26 cellular contexts compared by ENCODE assay signal in genomic region chrX:85139422-85139821, GRCh38.
DNase-seq lines count a peak whose midpoint lies in the region; ATAC-seq, FAIRE-seq and TF ChIP-seq lines count a peak whose summit lies in the region.
"Had no signal": no experiment of that assay in that cellular context is flagged by ENCODE, and none has a peak within 500 bp of the region (broad histone marks: within the 10 kb centered on the region; RNA-seq: fewer than 3 reads in every experiment).

No MANE protein-coding gene starts in this region.

- H3K4me3 Mint-ChIP-seq in activated B cell treated with CpG ODN at 0.5 μM for 24 hours (no peak overlapping the region), memory B cell (no peak overlapping the region)
- H3K4me3 Mint-ChIP-seq: B cell; CD4-positive, alpha-beta T cell; CD8-positive, alpha-beta T cell had no signal

- H3K9ac ChIP-seq in OCI-LY3 (ENCODE audit: low read length) (no peak overlapping the region), GM12878 (ENCODE audit: control insufficient read depth, insufficient read depth, low read length) (no peak overlapping the region)
- H3K9ac ChIP-seq: BLaER1 treated with 17β-estradiol and CSF1 and Interleukin-3, amounts not matched to agents 10 nM and 100 nM had no signal

- H3K4me3 ChIP-seq in OCI-LY3 (ENCODE audit: low read length) (no peak overlapping the region), GM12878 (no peak overlapping the region), small intestine (ENCODE audit: low read depth in 1 of 2, low read length in 2 of 2) (no peak overlapping the region)
- H3K4me3 ChIP-seq: A549; BLaER1 treated with 17β-estradiol and CSF1 and Interleukin-3, amounts not matched to agents 10 nM and 100 nM had no signal

- H2AFZ ChIP-seq in OCI-LY3 (ENCODE audit: low read depth, low read length) (peak overlapping the region; percentile 10; the same call in 1 of the 2 replicates), GM12878 (ENCODE audit: control insufficient read depth, low read depth, low read length) (no peak overlapping the region)

- TF ChIP-seq CTCF in OCI-LY3 (IDR thresholded peaks at IDR 0.05; ENCODE audit: low read depth, low read length), result no peak
- TF ChIP-seq CTCF in activated B cell treated with CpG ODN at 0.5 μM for 24 hours (IDR thresholded peaks at IDR 0.05), result no peak
- no peak for TF ChIP-seq CTCF in GM12878 (IDR thresholded peaks at IDR 0.05 in 2 of 3, conservative IDR thresholded peaks at IDR 0.05 in 1 of 3; ENCODE audit: control insufficient read depth in 2 of 3, extremely low read depth in 1 of 3, insufficient read depth in 1 of 3, low read depth in 3 of 3, low read length in 3 of 3)

- H3K27me3 ChIP-seq in OCI-LY3 (ENCODE audit: low read depth, low read length) (no peaks in the 10 kb centered on the region), GM12878 (replicated peaks in 1 of 2; ENCODE audit: control insufficient read depth in 2 of 2, insufficient read depth in 2 of 2, low read length in 1 of 2) (no peaks in the 10 kb centered on the region), small intestine (ENCODE audit: control insufficient read depth in 2 of 2, insufficient read depth in 2 of 2, low read length in 2 of 2) (no peaks in the 10 kb centered on the region)

- H3K9me3 ChIP-seq in OCI-LY3 (ENCODE audit: insufficient read depth, low read length) (no peaks in the 10 kb centered on the region), GM12878 (replicated peaks; ENCODE audit: control insufficient read depth, insufficient read depth, low read length) (no peaks in the 10 kb centered on the region), small intestine (ENCODE audit: control insufficient read depth, low read depth) (no peaks in the 10 kb centered on the region)
- H3K9me3 ChIP-seq: A549, Caco-2 had no signal

- SMC1A ChIA-PET in GM12878 (lab: Charles Lee; ENCODE audit: uncharacterized antibody, unreplicated experiment), result interaction anchor here (1.1 kb wide), 1 partner anchor 54 kb away, joined by 3 read pairs; no protein-coding TSS in a partner anchor

- BruUV-seq in GM12878 (replicated peaks; lab: Mats Ljungman, UMichigan), result no TSS peak

- peaks cover 4% of the 10 kb centered on the region for H3K4me1 Mint-ChIP-seq in activated B cell treated with CpG ODN at 0.5 μM for 24 hours
- H3K4me1 Mint-ChIP-seq in memory B cell, result no peaks in the 10 kb centered on the region

- 31% methylated on average over 1 of the region's 1 CpG for WGBS in GM12878 (ENCODE audit: insufficient coverage, insufficient replicate concordance, low lambda C conversion rate, missing lambda C conversion rate)
- WGBS in small intestine, 3 donors, result 63 to 83% (median 74%) methylated on average over 1 of the region's 1 CpG

- H3K36me3 Mint-ChIP-seq in activated B cell treated with CpG ODN at 0.5 μM for 24 hours (ENCODE audit: low read depth) (no peaks in the 10 kb centered on the region), memory B cell (no peaks in the 10 kb centered on the region)
- H3K36me3 Mint-ChIP-seq: CD8-positive, alpha-beta T cell had no signal

- no peak for TF ChIP-seq EP300 in GM12878 (IDR thresholded peaks at IDR 0.05; ENCODE audit: borderline replicate concordance in 1 of 2, control insufficient read depth in 1 of 2, low read depth in 2 of 2, low read length in 2 of 2)

- H3K79me2 ChIP-seq in OCI-LY3 (ENCODE audit: low read length) (no peaks in the 10 kb centered on the region), GM12878 (ENCODE audit: control insufficient read depth, insufficient read depth, low read length) (no peaks in the 10 kb centered on the region)

- H3K27ac ChIP-seq in OCI-LY3 (ENCODE audit: low read length) (no peak overlapping the region), GM12878 (ENCODE audit: control insufficient read depth, insufficient read depth) (no peak overlapping the region), small intestine (ENCODE audit: low read depth in 1 of 2, low read length in 1 of 2) (no peak overlapping the region)
- H3K27ac ChIP-seq: 22Rv1; A549; BLaER1 treated with 17β-estradiol and CSF1 and Interleukin-3, amounts not matched to agents 10 nM and 100 nM; C4-2B had no signal

- POLR2A ChIA-PET in activated B cell treated with CpG ODN at 0.5 μM for 24 hours (lab: Charles Lee), result no interaction called here
- POLR2A ChIA-PET in GM12878 (lab: Charles Lee), result no interaction called here

- no peak for TF ChIP-seq RAD21 in GM12878 (IDR thresholded peaks at IDR 0.05; ENCODE audit: insufficient read depth, low read depth, low read length)

- H3K36me3 ChIP-seq in OCI-LY3 (replicated peaks; ENCODE audit: low read depth, low read length), result no peaks in the 10 kb centered on the region
- H3K36me3 ChIP-seq in GM12878 (ENCODE audit: control insufficient read depth in 2 of 2, insufficient read depth in 2 of 2, low read length in 1 of 2), result no peaks in the 10 kb centered on the region
- no peaks in the 10 kb centered on the region for H3K36me3 ChIP-seq in small intestine (ENCODE audit: control insufficient read depth in 2 of 2, insufficient read depth in 2 of 2, low read length in 2 of 2)
- H3K36me3 ChIP-seq: BLaER1 treated with 17β-estradiol and CSF1 and Interleukin-3, amounts not matched to agents 10 nM and 100 nM had no signal

- in situ Hi-C loops in GM12878 (cut with MboI), result no loop called here

- intact Hi-C loops in activated B cell treated with CpG ODN at 0.5 μM for 24 hours (cut with micrococcal nuclease) (no loop called here), GM12878 (cut with micrococcal nuclease; ENCODE audit: unreplicated experiment) (no loop called here), Right ventricle myocardium superior (cut with DNase I) (no loop called here)

- H4K20me1 ChIP-seq in OCI-LY3 (ENCODE audit: insufficient read depth, low read length) (no peaks in the 10 kb centered on the region), GM12878 (ENCODE audit: control insufficient read depth, insufficient read depth) (no peaks in the 10 kb centered on the region)
- H4K20me1 ChIP-seq: BLaER1 treated with 17β-estradiol and CSF1 and Interleukin-3, amounts not matched to agents 10 nM and 100 nM had no signal

- DNase-seq in activated B cell treated with CpG ODN at 0.5 μM for 24 hours (no peak), GM12878 (ENCODE audit: low read depth, low spot score) (no peak), memory B cell (ENCODE audit: low spot score in 2 of 2) (no peak), Right ventricle myocardium superior (no peak), small intestine (no peak), NCI-H2081 (lab: John Stamatoyannopoulos, UW) (no peak)
- DNase-seq: AML-193; Caco-2; Calu3; CD4-positive, alpha-beta T cell; CD8-positive, alpha-beta T cell; DMS 273 treated with DMSO at 0.1 percent for 48 hours; DMS153; DMS53; DMS79; DND-41; EL; GDM1 had no signal

- no peak for FAIRE-seq in GM12878 (lab: Jason Lieb, UNC)
- FAIRE-seq in small intestine (lab: Jason Lieb, UNC), result no peak
- FAIRE-seq: GM12891, GM19239 had no signal

- RAD21 ChIA-PET in GM12878 (lab: Charles Lee; ENCODE audit: unreplicated experiment), result interaction anchor here (0.7 kb wide), 1 partner anchor 28 kb away, joined by 3 read pairs; no protein-coding TSS in a partner anchor

- peak overlapping the region; percentile 35 for H3K4me2 ChIP-seq in OCI-LY3 (ENCODE audit: low read length)
- H3K4me2 ChIP-seq in GM12878 (ENCODE audit: control insufficient read depth, insufficient read depth), result no peak overlapping the region
- H3K4me2 ChIP-seq: A549; BLaER1 treated with 17β-estradiol and CSF1 and Interleukin-3, amounts not matched to agents 10 nM and 100 nM had no signal

- ATAC-seq in activated B cell treated with CpG ODN at 0.5 μM for 24 hours (ENCODE audit: low read depth) (peak; percentile 37), GM12878 (peak; percentile 69), memory B cell (ENCODE audit: low read depth) (peak; percentile 61), Right ventricle myocardium superior (ENCODE audit: poor library complexity) (no peak)
- ATAC-seq: A549; CD8-positive, alpha-beta T cell had no signal

- no peak overlapping the region for H3K27ac Mint-ChIP-seq in activated B cell treated with CpG ODN at 0.5 μM for 24 hours
- H3K27ac Mint-ChIP-seq in memory B cell, result no peak overlapping the region
- H3K27ac Mint-ChIP-seq: B cell; CD4-positive, alpha-beta T cell; CD8-positive, alpha-beta T cell had no signal

- H3K4me1 ChIP-seq in OCI-LY3 (ENCODE audit: low read length) (peaks cover 26% of the 10 kb centered on the region), GM12878 (ENCODE audit: control insufficient read depth, insufficient read depth, low read length) (no peaks in the 10 kb centered on the region), small intestine (ENCODE audit: control insufficient read depth in 2 of 2, insufficient read depth in 1 of 2, low read depth in 1 of 2, low read length in 1 of 2) (no peaks in the 10 kb centered on the region)
- H3K4me1 ChIP-seq: A549; BLaER1 treated with 17β-estradiol and CSF1 and Interleukin-3, amounts not matched to agents 10 nM and 100 nM; Caco-2 had no signal

- no peaks in the 10 kb centered on the region for H3K27me3 Mint-ChIP-seq in activated B cell treated with CpG ODN at 0.5 μM for 24 hours
- H3K27me3 Mint-ChIP-seq in memory B cell, result no peaks in the 10 kb centered on the region
- H3K27me3 Mint-ChIP-seq: B cell; CD4-positive, alpha-beta T cell had no signal

- CTCF ChIA-PET in activated B cell treated with CpG ODN at 0.5 μM for 24 hours (lab: Charles Lee), result no interaction called here
- CTCF ChIA-PET in GM12878 (lab: Yijun Ruan, JAX), result interaction anchor here (1.0 to 1.4 kb wide), 2 partner anchors 24 to 28 kb away, joined by 3 to 4 read pairs; no protein-coding TSS in a partner anchor

- H3K9me3 Mint-ChIP-seq in activated B cell treated with CpG ODN at 0.5 μM for 24 hours (no peaks in the 10 kb centered on the region), memory B cell (peaks cover 1% of the 10 kb centered on the region)
- H3K9me3 Mint-ChIP-seq: CD4-positive, alpha-beta T cell; CD8-positive, alpha-beta T cell had no signal

- TF ChIP-seq POLR2A in GM12878 (IDR thresholded peaks at IDR 0.05; ENCODE audit: low read depth, low read length), result no peak

TF ChIP-seq in GM12878, 131 proteins besides CTCF, POLR2A, EP300 and RAD21 (continues in another document):
- TF ChIP-seq HCFC1 (IDR thresholded peaks at IDR 0.05; ENCODE audit: low read length) (no peak), SUZ12 (IDR thresholded peaks at IDR 0.05; ENCODE audit: unreplicated experiment) (no peak), TBL1XR1 (IDR thresholded peaks at IDR 0.05; ENCODE audit: low read depth, low read length) (no peak), SUPT20H (IDR thresholded peaks at IDR 0.05; ENCODE audit: borderline replicate concordance, control insufficient read depth, low read depth, low read length) (no peak), CREM (IDR thresholded peaks at IDR 0.05; ENCODE audit: low read depth) (no peak), ETV6 (conservative IDR thresholded peaks at IDR 0.05 in 1 of 2, IDR thresholded peaks at IDR 0.05 in 1 of 2; ENCODE audit: borderline replicate concordance in 1 of 2, low read depth in 1 of 2) (no peak), NFXL1 (IDR thresholded peaks at IDR 0.05; ENCODE audit: borderline replicate concordance) (no peak)
